2 cellular contexts compared by ENCODE assay signal in the genomic region with DNA sequence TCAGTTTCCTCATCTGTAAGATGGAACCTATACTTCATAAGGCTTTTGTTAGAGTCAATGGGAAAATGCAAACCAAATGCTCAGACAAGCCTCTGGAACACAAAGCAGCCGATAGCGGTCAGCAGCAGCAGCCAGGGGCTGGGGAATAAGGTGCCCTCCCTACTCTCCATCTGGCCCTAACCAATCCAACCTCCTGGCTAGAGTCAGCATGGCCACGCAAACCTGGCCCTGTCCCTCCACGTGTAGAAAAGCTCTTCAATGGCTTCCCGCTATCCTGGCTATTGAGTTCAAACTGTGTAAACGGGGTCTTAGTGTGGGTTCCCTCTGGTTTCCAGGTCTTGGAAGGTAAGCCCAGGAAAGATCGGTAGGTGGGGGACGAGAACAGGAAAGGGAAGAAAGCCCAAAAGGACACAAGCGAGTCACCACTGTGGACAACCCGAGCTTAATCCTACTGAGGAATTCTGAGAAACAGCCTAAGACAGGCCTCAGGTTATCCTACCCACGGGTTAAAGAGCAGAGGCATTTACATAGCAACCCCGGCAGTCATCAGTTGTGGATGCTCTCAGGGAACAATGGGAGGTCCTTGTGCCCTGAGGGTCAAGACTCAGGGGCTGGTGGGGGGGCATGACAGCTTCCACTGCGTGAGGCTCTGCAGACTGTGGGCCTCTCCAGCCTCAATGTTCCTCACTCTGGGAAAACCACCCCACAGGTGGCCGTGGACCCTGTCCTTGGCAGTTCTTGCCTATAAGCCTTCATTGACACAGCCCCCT.
TF ChIP-seq lines count a peak whose summit lies in the region.

No MANE protein-coding gene starts in this region.

TF ChIP-seq in IMR-90, 13 proteins besides CTCF, POLR2A, EP300 and RAD21:
- TF ChIP-seq CHD1 (IDR thresholded peaks at IDR 0.05; ENCODE audit: low read depth, low read length) = no peak
- no peak for TF ChIP-seq SMC3 (IDR thresholded peaks at IDR 0.05; ENCODE audit: low read depth, low read length)
- TF ChIP-seq MAFK (IDR thresholded peaks at IDR 0.05; ENCODE audit: low read depth, low read length) = no peak
- TF ChIP-seq RFX5 (IDR thresholded peaks at IDR 0.05; ENCODE audit: low read depth, low read length) = no peak
- TF ChIP-seq FOS (IDR thresholded peaks at IDR 0.05; ENCODE audit: low read depth, low read length) = no peak
- TF ChIP-seq, protein P1, sequence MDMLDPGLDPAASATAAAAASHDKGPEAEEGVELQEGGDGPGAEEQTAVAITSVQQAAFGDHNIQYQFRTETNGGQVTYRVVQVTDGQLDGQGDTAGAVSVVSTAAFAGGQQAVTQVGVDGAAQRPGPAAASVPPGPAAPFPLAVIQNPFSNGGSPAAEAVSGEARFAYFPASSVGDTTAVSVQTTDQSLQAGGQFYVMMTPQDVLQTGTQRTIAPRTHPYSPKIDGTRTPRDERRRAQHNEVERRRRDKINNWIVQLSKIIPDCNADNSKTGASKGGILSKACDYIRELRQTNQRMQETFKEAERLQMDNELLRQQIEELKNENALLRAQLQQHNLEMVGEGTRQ (IDR thresholded peaks at IDR 0.05; ENCODE audit: low read depth, low read length) = no peak
- no peak for TF ChIP-seq RCOR1 (IDR thresholded peaks at IDR 0.05; ENCODE audit: insufficient replicate concordance, low read length)
- TF ChIP-seq BHLHE40 (IDR thresholded peaks at IDR 0.05; ENCODE audit: low read depth, low read length) = no peak
- no peak for TF ChIP-seq CEBPB (IDR thresholded peaks at IDR 0.05; ENCODE audit: low read depth, low read length)
- TF ChIP-seq MAZ (IDR thresholded peaks at IDR 0.05; ENCODE audit: borderline replicate concordance, low read depth, low read length) = no peak
- TF ChIP-seq NFE2L2 (IDR thresholded peaks at IDR 0.05; ENCODE audit: low read depth, low read length) = no peak
- TF ChIP-seq, protein P2, sequence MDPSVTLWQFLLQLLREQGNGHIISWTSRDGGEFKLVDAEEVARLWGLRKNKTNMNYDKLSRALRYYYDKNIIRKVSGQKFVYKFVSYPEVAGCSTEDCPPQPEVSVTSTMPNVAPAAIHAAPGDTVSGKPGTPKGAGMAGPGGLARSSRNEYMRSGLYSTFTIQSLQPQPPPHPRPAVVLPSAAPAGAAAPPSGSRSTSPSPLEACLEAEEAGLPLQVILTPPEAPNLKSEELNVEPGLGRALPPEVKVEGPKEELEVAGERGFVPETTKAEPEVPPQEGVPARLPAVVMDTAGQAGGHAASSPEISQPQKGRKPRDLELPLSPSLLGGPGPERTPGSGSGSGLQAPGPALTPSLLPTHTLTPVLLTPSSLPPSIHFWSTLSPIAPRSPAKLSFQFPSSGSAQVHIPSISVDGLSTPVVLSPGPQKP (IDR thresholded peaks at IDR 0.05; ENCODE audit: borderline replicate concordance, low read depth, low read length) = no peak
- no peak for TF ChIP-seq MXI1 (IDR thresholded peaks at IDR 0.05; ENCODE audit: borderline replicate concordance, low read depth, low read length)
TF ChIP-seq in IMR-90: peak in this region for 0.

TF ChIP-seq in endothelial cell of umbilical vein, 7 proteins besides CTCF, POLR2A, EP300 and RAD21:
- TF ChIP-seq FOS (IDR thresholded peaks at IDR 0.05; ENCODE audit: borderline replicate concordance, insufficient read depth, low read length) = no peak
